In genomic region chr19:32858559-32858958, GRCh38 we compare ENCODE assay signal across 17 cellular contexts. TPM values are rescaled to one million over a fixed set of nuclear protein-coding genes. Genes with fewer than 3 reads are reported as not detected.
DNase-seq lines count a peak whose midpoint lies in the region; ATAC-seq and TF ChIP-seq lines count a peak whose summit lies in the region.
"Had no signal": no experiment of that assay in that cellular context is flagged by ENCODE, and none has a peak within 500 bp of the region (broad histone marks: within the 10 kb centered on the region; RNA-seq: fewer than 3 reads in every experiment).

No MANE protein-coding gene starts in this region.

- no peaks in the 10 kb centered on the region for H3K79me2 ChIP-seq in MM.1S (ENCODE audit: low read length)

- no peaks in the 10 kb centered on the region for H4K20me1 ChIP-seq in MM.1S (ENCODE audit: insufficient read depth, low read length)

- no peak overlapping the region for H3K9ac ChIP-seq in MM.1S (ENCODE audit: low read length)

- no peak overlapping the region for H3K4me2 ChIP-seq in MM.1S (ENCODE audit: low read depth, low read length)
- H3K4me2 ChIP-seq: GM23338 had no signal

- no peaks in the 10 kb centered on the region for H3F3A ChIP-seq in MM.1S (ENCODE audit: insufficient read depth, low read length)

- TF ChIP-seq CTCF in HEK293 (tag by site-specific recombination; IDR thresholded peaks at IDR 0.05): no peak
- no peak for TF ChIP-seq CTCF in left lung (IDR thresholded peaks at IDR 0.05)
- no peak for TF ChIP-seq CTCF in MM.1S (IDR thresholded peaks at IDR 0.05; ENCODE audit: low read length)

- DNase-seq in left lung (peak; percentile 10 to 35), posterior vena cava (ENCODE audit: low spot score) (peak; percentile 43), MM.1S (no peak), HT-29 (ENCODE audit: low spot score) (no peak)
- DNase-seq: 8988T; C1 segment of cervical spinal cord; Calu3; CD4-positive, alpha-beta memory T cell; COR-L47; DMS53; DMS79 treated with DMSO at 0.1 percent for 48 hours; GF-D8 had no signal

- H3K9me3 ChIP-seq in HEK293 (ENCODE audit: control insufficient read depth, insufficient read depth, low read depth, low read length) (no peaks in the 10 kb centered on the region), left lung (no peaks in the 10 kb centered on the region), MM.1S (replicated peaks; ENCODE audit: insufficient read depth, low read length) (no peaks in the 10 kb centered on the region)
- H3K9me3 ChIP-seq: HAP-1 had no signal

- no peaks in the 10 kb centered on the region; a peak in 1 of 3 replicates for H3K36me3 ChIP-seq in HEK293 (ENCODE audit: control insufficient read depth in 2 of 2, insufficient read depth in 1 of 2, low read length in 2 of 2)
- no peaks in the 10 kb centered on the region for H3K36me3 ChIP-seq in left lung
- no peaks in the 10 kb centered on the region for H3K36me3 ChIP-seq in MM.1S (replicated peaks; ENCODE audit: insufficient read depth, low read length)
- H3K36me3 ChIP-seq: HAP-1 had no signal

- H3K4me3 ChIP-seq in HEK293 (ENCODE audit: low read depth, low read length) (no peak overlapping the region), left lung (no peak overlapping the region), MM.1S (ENCODE audit: low read length) (no peak overlapping the region)
- H3K4me3 ChIP-seq: GM23338, HAP-1 had no signal

- CTCF ChIA-PET in HEK293 (lab: Yijun Ruan, JAX): interaction anchor here (0.6 to 0.7 kb wide), 2 partner anchors 174 to 1899 kb away, joined by 3 read pairs; no protein-coding TSS in a partner anchor

- ATAC-seq in left lung (no peak), HG02678 (IDR thresholded peaks at IDR 0.05; ENCODE audit: unreplicated experiment) (no peak)
- ATAC-seq: GM23338 had no signal

- H3K4me1 ChIP-seq in HEK293 (ENCODE audit: control insufficient read depth, insufficient read depth, low read length) (no peaks in the 10 kb centered on the region), left lung (no peaks in the 10 kb centered on the region), MM.1S (ENCODE audit: low read length) (no peaks in the 10 kb centered on the region)
- H3K4me1 ChIP-seq: HAP-1 had no signal

- intact Hi-C loops in left lung (cut with DNase I) (no loop called here), posterior vena cava (cut with DNase I) (no loop called here)

- H3K27me3 ChIP-seq in left lung: no peaks in the 10 kb centered on the region
- no peaks in the 10 kb centered on the region; the same call in 1 of the 2 replicates for H3K27me3 ChIP-seq in MM.1S (replicated peaks; ENCODE audit: insufficient read depth, low read length)

- no peak overlapping the region for H2AFZ ChIP-seq in MM.1S (ENCODE audit: low read length)
- H2AFZ ChIP-seq: GM23338 had no signal

- H3K27ac ChIP-seq in HEK293 (ENCODE audit: extremely low read depth, low read depth, low read length) (no peak overlapping the region), left lung (no peak overlapping the region), MM.1S (ENCODE audit: low read length) (no peak overlapping the region)

- H3K9me2 ChIP-seq in MM.1S (replicated peaks; ENCODE audit: insufficient read depth, low read length): no peaks in the 10 kb centered on the region

- POLR2A ChIA-PET in HEK293 (lab: Yijun Ruan, JAX): no interaction called here

TF ChIP-seq in HEK293, 187 proteins besides CTCF, POLR2A, EP300 and RAD21 (continues in another document):
- TF ChIP-seq ZNF114 (tag by site-specific recombination; IDR thresholded peaks at IDR 0.05): no peak
- no peak for TF ChIP-seq ZNF324 (tag by site-specific recombination; IDR thresholded peaks at IDR 0.05)
- TF ChIP-seq, protein P1, sequence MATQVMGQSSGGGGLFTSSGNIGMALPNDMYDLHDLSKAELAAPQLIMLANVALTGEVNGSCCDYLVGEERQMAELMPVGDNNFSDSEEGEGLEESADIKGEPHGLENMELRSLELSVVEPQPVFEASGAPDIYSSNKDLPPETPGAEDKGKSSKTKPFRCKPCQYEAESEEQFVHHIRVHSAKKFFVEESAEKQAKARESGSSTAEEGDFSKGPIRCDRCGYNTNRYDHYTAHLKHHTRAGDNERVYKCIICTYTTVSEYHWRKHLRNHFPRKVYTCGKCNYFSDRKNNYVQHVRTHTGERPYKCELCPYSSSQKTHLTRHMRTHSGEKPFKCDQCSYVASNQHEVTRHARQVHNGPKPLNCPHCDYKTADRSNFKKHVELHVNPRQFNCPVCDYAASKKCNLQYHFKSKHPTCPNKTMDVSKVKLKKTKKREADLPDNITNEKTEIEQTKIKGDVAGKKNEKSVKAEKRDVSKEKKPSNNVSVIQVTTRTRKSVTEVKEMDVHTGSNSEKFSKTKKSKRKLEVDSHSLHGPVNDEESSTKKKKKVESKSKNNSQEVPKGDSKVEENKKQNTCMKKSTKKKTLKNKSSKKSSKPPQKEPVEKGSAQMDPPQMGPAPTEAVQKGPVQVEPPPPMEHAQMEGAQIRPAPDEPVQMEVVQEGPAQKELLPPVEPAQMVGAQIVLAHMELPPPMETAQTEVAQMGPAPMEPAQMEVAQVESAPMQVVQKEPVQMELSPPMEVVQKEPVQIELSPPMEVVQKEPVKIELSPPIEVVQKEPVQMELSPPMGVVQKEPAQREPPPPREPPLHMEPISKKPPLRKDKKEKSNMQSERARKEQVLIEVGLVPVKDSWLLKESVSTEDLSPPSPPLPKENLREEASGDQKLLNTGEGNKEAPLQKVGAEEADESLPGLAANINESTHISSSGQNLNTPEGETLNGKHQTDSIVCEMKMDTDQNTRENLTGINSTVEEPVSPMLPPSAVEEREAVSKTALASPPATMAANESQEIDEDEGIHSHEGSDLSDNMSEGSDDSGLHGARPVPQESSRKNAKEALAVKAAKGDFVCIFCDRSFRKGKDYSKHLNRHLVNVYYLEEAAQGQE (tag by site-specific recombination; IDR thresholded peaks at IDR 0.05): 0 out of 2 replicates have a peak, but pooled peaks have one; percentile 17
- TF ChIP-seq ZNF394 (tag by site-specific recombination; IDR thresholded peaks at IDR 0.05; ENCODE audit: borderline replicate concordance): peak; percentile 81
- 0 out of 2 replicates have a peak, but pooled peaks have one; percentile 18 for TF ChIP-seq ZBTB21 (tag by site-specific recombination; IDR thresholded peaks at IDR 0.05)
- TF ChIP-seq ZNF140 (tag by site-specific recombination; IDR thresholded peaks at IDR 0.05): peak; percentile 25; the same call in 1 of the 2 replicates
- TF ChIP-seq ZNF530 (tag by site-specific recombination; IDR thresholded peaks at IDR 0.05; ENCODE audit: low read depth): no peak
- no peak for TF ChIP-seq ZNF362 (tag by site-specific recombination; IDR thresholded peaks at IDR 0.05)
- peak; percentile 51 for TF ChIP-seq ZNF555 (tag by site-specific recombination; conservative IDR thresholded peaks at IDR 0.05)
- no peak for TF ChIP-seq ZNF645 (tag by site-specific recombination; IDR thresholded peaks at IDR 0.05)
- no peak for TF ChIP-seq YY2 (tag by site-specific recombination; IDR thresholded peaks at IDR 0.05)
- no peak for TF ChIP-seq ZNF510 (tag by site-specific recombination; IDR thresholded peaks at IDR 0.05; ENCODE audit: insufficient replicate concordance)
- TF ChIP-seq ZSCAN4 (tag by site-specific recombination; IDR thresholded peaks at IDR 0.05): no peak
- TF ChIP-seq ZFP41 (tag by site-specific recombination; IDR thresholded peaks at IDR 0.05; ENCODE audit: borderline replicate concordance): no peak
- peak; percentile 41 for TF ChIP-seq ZNF623 (tag by site-specific recombination; IDR thresholded peaks at IDR 0.05)

RNA-seq across cellular contexts. Expression of gene SLC7A9, which starts 11.0 kb away (rescaled TPM):
- total RNA-seq in left lung (under 1 TPM in 1 of 2 donors, not detected in 1; 0.35 TPM), posterior vena cava (under 1 TPM in 1 of 2 donors, not detected in 1; 0.28 TPM)
- total RNA-seq in HT-29 (2014; rRNA removed; shearing (Covaris generic)): 0.28 and 0.60 TPM in 2 replicates
- total RNA-seq: Daoy, GM23338 had no signal

Comparison
In these comparisons a context has a peak if more than half of its experiments do, and no peak if none do; other contexts are left out.
1. DNase-seq: peak in left lung (2 of 2) and posterior vena cava (single experiment); none in MM.1S (single experiment) and HT-29 (single experiment).